In the genomic region with DNA sequence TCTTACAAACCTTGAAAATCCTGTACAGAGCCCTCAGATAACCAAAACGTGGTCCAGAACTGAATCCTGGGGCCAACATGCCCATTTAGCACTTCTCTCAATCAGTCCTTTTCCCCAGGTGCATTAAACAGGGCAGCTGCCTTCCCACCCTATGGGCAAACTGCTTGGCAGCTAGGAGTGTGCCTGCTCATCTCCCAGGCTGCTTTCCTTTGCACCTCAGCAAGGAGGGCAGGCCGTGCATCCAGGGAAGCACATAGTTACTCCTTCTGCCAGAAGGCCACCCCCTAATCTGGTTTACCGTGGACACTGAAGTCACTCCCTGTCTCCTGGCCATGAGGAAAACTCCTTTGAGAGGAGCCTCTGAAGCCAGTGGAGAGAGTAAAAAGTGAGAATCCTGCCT, we compare ENCODE assay signal across 21 cellular contexts. TPM values are rescaled to one million over a fixed set of nuclear protein-coding genes. Genes with fewer than 3 reads are reported as not detected.
A peak's percentile ranks its signal among the peaks of the same experiment; 100 is the strongest.
DNase-seq lines count a peak whose midpoint lies in the region; ATAC-seq and TF ChIP-seq lines count a peak whose summit lies in the region.
"Had no signal": no experiment of that assay in that cellular context is flagged by ENCODE, and none has a peak within 500 bp of the region (broad histone marks: within the 10 kb centered on the region; RNA-seq: fewer than 3 reads in every experiment).

No MANE protein-coding gene starts in this region.

- H2AFZ ChIP-seq in osteoblast (ENCODE audit: low read length) = no peak overlapping the region

- H3K4me1 Mint-ChIP-seq in naive B cell = peaks cover 74 to 92% (median 77%) of the 10 kb centered on the region in 3 donors
- H3K4me1 Mint-ChIP-seq in CD4-positive, alpha-beta T cell (ENCODE audit: low read depth) = no peaks in the 10 kb centered on the region

- peaks cover 7% of the 10 kb centered on the region for H4K20me1 ChIP-seq in osteoblast (ENCODE audit: insufficient read depth, low read length)

- POLR2A ChIA-PET in Panc1 (lab: Charles Lee) = no interaction called here
- POLR2A ChIA-PET in CD4-positive, alpha-beta T cell (lab: Charles Lee) = no interaction called here

- CTCF ChIA-PET in Panc1 (lab: Charles Lee) = no interaction called here
- CTCF ChIA-PET in CD4-positive, alpha-beta T cell (lab: Charles Lee) = no interaction called here

- peaks cover 10 to 31% of the 10 kb centered on the region in 2 donors for H3K36me3 Mint-ChIP-seq in naive B cell
- H3K36me3 Mint-ChIP-seq in CD4-positive, alpha-beta T cell (ENCODE audit: low read depth) = no peaks in the 10 kb centered on the region

- H3K4me3 Mint-ChIP-seq in naive B cell = peak overlapping the region in 5 of 8 donors; percentile 9 to 64 (median 59)
- H3K4me3 Mint-ChIP-seq in CD4-positive, alpha-beta T cell = no peak overlapping the region
- H3K4me3 Mint-ChIP-seq: H9 had no signal

- H3K79me2 ChIP-seq in osteoblast (ENCODE audit: insufficient read depth, low read length) = peaks cover 17% of the 10 kb centered on the region

- peaks cover 0 to 48% (median 33%) of the 10 kb centered on the region in 9 donors for H3K36me3 ChIP-seq in heart right ventricle
- H3K36me3 ChIP-seq in Panc1 (ENCODE audit: control insufficient read depth, insufficient read depth, low read length) = no peaks in the 10 kb centered on the region
- H3K36me3 ChIP-seq in upper lobe of right lung = peaks cover 26% of the 10 kb centered on the region
- H3K36me3 ChIP-seq in osteoblast (ENCODE audit: insufficient read depth, low read length) = peaks cover 11% of the 10 kb centered on the region

- no peaks in the 10 kb centered on the region for H3K27me3 Mint-ChIP-seq in naive B cell
- no peaks in the 10 kb centered on the region for H3K27me3 Mint-ChIP-seq in CD4-positive, alpha-beta T cell

- TF ChIP-seq CTCF in heart right ventricle (IDR thresholded peaks at IDR 0.05) (no peak), Panc1 (IDR thresholded peaks at IDR 0.05) (no peak), upper lobe of right lung (IDR thresholded peaks at IDR 0.05) (no peak), osteoblast (IDR thresholded peaks at IDR 0.05; ENCODE audit: extremely low read depth, low read depth, low read length) (no peak)
- no peak for TF ChIP-seq CTCF in CD4-positive, alpha-beta T cell (IDR thresholded peaks at IDR 0.05)

- H3K4me3 ChIP-seq in heart right ventricle (no peak overlapping the region), Panc1 (ENCODE audit: low read depth in 2 of 2, low read length in 2 of 2) (no peak overlapping the region), upper lobe of right lung (no peak overlapping the region), osteoblast (ENCODE audit: insufficient read depth, low read length) (no peak overlapping the region)
- H3K4me3 ChIP-seq: Peyer's patch had no signal

- WGBS in heart right ventricle, 2 donors = 60 to 70% methylated on average over 3 of the region's 3 CpGs

- H3K27ac ChIP-seq in heart right ventricle = peak overlapping the region in 6 of 10 donors; percentile 6 to 50 (median 19)
- H3K27ac ChIP-seq in Panc1 (ENCODE audit: low read length) = peak overlapping the region; percentile 3
- peak overlapping the region; percentile 18 for H3K27ac ChIP-seq in upper lobe of right lung
- no peak overlapping the region for H3K27ac ChIP-seq in osteoblast (ENCODE audit: low read depth, low read length)
- H3K27ac ChIP-seq in CD4-positive, alpha-beta T cell (ENCODE audit: low read depth, low read length) = no peak overlapping the region
- H3K27ac ChIP-seq: HL-60 had no signal

- H3K4me1 ChIP-seq in heart right ventricle (peaks cover 9 to 96% (median 73%) of the 10 kb centered on the region in 9 donors), Panc1 (ENCODE audit: control insufficient read depth, insufficient read depth, low read length) (peaks cover 26% of the 10 kb centered on the region), upper lobe of right lung (peaks cover 33% of the 10 kb centered on the region), osteoblast (ENCODE audit: insufficient read depth, low read length) (peaks cover 10% of the 10 kb centered on the region)

- DNase-seq in heart right ventricle (no peak), Right ventricle myocardium superior (no peak), Panc1 (ENCODE audit: low read depth, low spot score) (no peak), naive B cell (no peak), upper lobe of right lung (no peak), osteoblast (ENCODE audit: insufficient read length, low spot score, missing footprints) (no peak)
- DNase-seq in CD4-positive, alpha-beta T cell = no peak
- DNase-seq: 8988T, C1 segment of cervical spinal cord, DND-41, H9, KBM-7, NCI-H1048, NCI-H1436 treated with DMSO at 0.1 percent for 48 hours, NCI-H2081, NCI-H510A, NCI-H774, Peyer's patch, SHP77 treated with DMSO at 0.1 percent for 48 hours had no signal

- H3K4me2 ChIP-seq in osteoblast (ENCODE audit: insufficient read depth, low read length) = no peak overlapping the region

- H3K27ac Mint-ChIP-seq in naive B cell = peak overlapping the region in 5 of 6 donors; percentile 49 to 93 (median 87)
- no peak overlapping the region for H3K27ac Mint-ChIP-seq in CD4-positive, alpha-beta T cell
- H3K27ac Mint-ChIP-seq: H9 had no signal

- in situ Hi-C loops in Panc1 (cut with HindIII; ENCODE audit: low pct_unique_long_range_greater_than_20kb, low sequenced_read_pairs) = no loop called here

- no peaks in the 10 kb centered on the region for H3K27me3 ChIP-seq in heart right ventricle
- H3K27me3 ChIP-seq in Panc1 (ENCODE audit: control insufficient read depth, insufficient read depth, low read length) = no peaks in the 10 kb centered on the region
- H3K27me3 ChIP-seq in upper lobe of right lung = no peaks in the 10 kb centered on the region
- no peaks in the 10 kb centered on the region for H3K27me3 ChIP-seq in osteoblast (ENCODE audit: insufficient read depth, low read length)
- H3K27me3 ChIP-seq in CD4-positive, alpha-beta T cell (ENCODE audit: control insufficient read depth, insufficient read depth, low read length) = no peaks in the 10 kb centered on the region
- H3K27me3 ChIP-seq: Peyer's patch had no signal

- intact Hi-C loops in heart right ventricle (cut with DNase I) (no loop called here), Right ventricle myocardium superior (cut with DNase I) (no loop called here), Panc1 (cut with micrococcal nuclease; ENCODE audit: unreplicated experiment) (no loop called here), upper lobe of right lung (cut with DNase I) (no loop called here)
- intact Hi-C loops in CD4-positive, alpha-beta T cell (cut with DNase I, micrococcal nuclease) = no loop called here

- peaks cover 0 to 4% (median 0%) of the 10 kb centered on the region in 7 donors for H3K9me3 Mint-ChIP-seq in naive B cell
- H3K9me3 Mint-ChIP-seq in CD4-positive, alpha-beta T cell = no peaks in the 10 kb centered on the region
- H3K9me3 Mint-ChIP-seq: H9 had no signal

- no peaks in the 10 kb centered on the region for H3K9me3 ChIP-seq in heart right ventricle
- H3K9me3 ChIP-seq in Panc1 (ENCODE audit: control insufficient read depth, insufficient read depth, low read depth, low read length) = no peaks in the 10 kb centered on the region
- H3K9me3 ChIP-seq in upper lobe of right lung = no peaks in the 10 kb centered on the region
- H3K9me3 ChIP-seq in osteoblast (ENCODE audit: low read depth, low read length) = no peaks in the 10 kb centered on the region
- H3K9me3 ChIP-seq in CD4-positive, alpha-beta T cell (ENCODE audit: control insufficient read depth, low read length) = no peaks in the 10 kb centered on the region
- H3K9me3 ChIP-seq: Peyer's patch had no signal

- no TSS peak for BruUV-seq in Panc1 (replicated peaks; lab: Mats Ljungman, UMichigan)

- ATAC-seq in heart right ventricle (no peak), Right ventricle myocardium superior (ENCODE audit: poor library complexity) (no peak), Panc1 (no peak), naive B cell (ENCODE audit: low read depth in 2 of 2) (no peak), upper lobe of right lung (no peak), GM21723 (IDR thresholded peaks at IDR 0.05; ENCODE audit: unreplicated experiment) (no peak)
- no peak for ATAC-seq in CD4-positive, alpha-beta T cell (ENCODE audit: poor library complexity)

RNA-seq across cellular contexts. Expression of a gene that starts 10.0 kb away (rescaled TPM):
- total RNA-seq in heart right ventricle (100 to 1,000 TPM; 155 to 342 (median 231) TPM), Right ventricle myocardium superior (180 TPM), Panc1 (2021; ENCODE audit: unreplicated experiment) (66.3 TPM), upper lobe of right lung (88.8 TPM), osteoblast (94.6 and 107 TPM in 2 replicates)
- polyA plus RNA-seq in heart right ventricle (100 to 1,000 TPM; 180 to 196 TPM), naive B cell (ENCODE audit: low read depth in 6 of 6) (100 to 1,000 TPM in 4 of 6 donors, 10 to 100 TPM in 2; 74.7 to 219 (median 103) TPM)
- polyA plus RNA-seq in Panc1 (2012; ENCODE audit: insufficient read length) = 91.5 TPM
- total RNA-seq in CD4-positive, alpha-beta T cell = 1 to 10 TPM; 1.7 to 2.4 TPM

RNA-seq across cellular contexts. Expression of a gene that starts 59.1 kb away (rescaled TPM):
- 10 to 100 TPM in 1 of 10 donors, 1 to 10 TPM in 9; 1.6 to 18.3 (median 3.8) TPM for total RNA-seq in heart right ventricle
- 10 to 100 TPM; 12.9 to 18.3 TPM for polyA plus RNA-seq in heart right ventricle
- 8.9 TPM for total RNA-seq in Right ventricle myocardium superior
- total RNA-seq in Panc1 (2021; ENCODE audit: unreplicated experiment) = 53.8 TPM
- polyA plus RNA-seq in Panc1 (2012; ENCODE audit: insufficient read length) = 65.5 TPM
- 1 to 10 TPM; 1.7 to 7.6 (median 4.6) TPM for polyA plus RNA-seq in naive B cell (ENCODE audit: low read depth in 6 of 6)
- 5.8 TPM for total RNA-seq in upper lobe of right lung
- total RNA-seq in osteoblast = 15.9 and 37.1 TPM in 2 replicates
- total RNA-seq in CD4-positive, alpha-beta T cell = 10 to 100 TPM; 31.7 to 32.8 TPM

Comparison
In these comparisons a context has a peak if more than half of its experiments do, and no peak if none do; other contexts are left out.
1. H3K27ac ChIP-seq: peak in heart right ventricle (6 of 10), Panc1 (single experiment) and upper lobe of right lung (single experiment); none in osteoblast (single experiment) and CD4-positive, alpha-beta T cell (single experiment).
2. RNA of a gene that starts 10.0 kb away (total RNA-seq): 155 to 342 TPM in heart right ventricle, 180 TPM in Right ventricle myocardium superior (single experiment), 94.6 to 107 TPM in osteoblast, 88.8 TPM in upper lobe of right lung (single experiment) and 66.3 TPM in Panc1 (single experiment); 1.7 to 2.4 TPM in CD4-positive, alpha-beta T cell; every median in the first group is over 10 times any median in the second.